ENCODE assay signal across 1 cellular context in the genomic region with DNA sequence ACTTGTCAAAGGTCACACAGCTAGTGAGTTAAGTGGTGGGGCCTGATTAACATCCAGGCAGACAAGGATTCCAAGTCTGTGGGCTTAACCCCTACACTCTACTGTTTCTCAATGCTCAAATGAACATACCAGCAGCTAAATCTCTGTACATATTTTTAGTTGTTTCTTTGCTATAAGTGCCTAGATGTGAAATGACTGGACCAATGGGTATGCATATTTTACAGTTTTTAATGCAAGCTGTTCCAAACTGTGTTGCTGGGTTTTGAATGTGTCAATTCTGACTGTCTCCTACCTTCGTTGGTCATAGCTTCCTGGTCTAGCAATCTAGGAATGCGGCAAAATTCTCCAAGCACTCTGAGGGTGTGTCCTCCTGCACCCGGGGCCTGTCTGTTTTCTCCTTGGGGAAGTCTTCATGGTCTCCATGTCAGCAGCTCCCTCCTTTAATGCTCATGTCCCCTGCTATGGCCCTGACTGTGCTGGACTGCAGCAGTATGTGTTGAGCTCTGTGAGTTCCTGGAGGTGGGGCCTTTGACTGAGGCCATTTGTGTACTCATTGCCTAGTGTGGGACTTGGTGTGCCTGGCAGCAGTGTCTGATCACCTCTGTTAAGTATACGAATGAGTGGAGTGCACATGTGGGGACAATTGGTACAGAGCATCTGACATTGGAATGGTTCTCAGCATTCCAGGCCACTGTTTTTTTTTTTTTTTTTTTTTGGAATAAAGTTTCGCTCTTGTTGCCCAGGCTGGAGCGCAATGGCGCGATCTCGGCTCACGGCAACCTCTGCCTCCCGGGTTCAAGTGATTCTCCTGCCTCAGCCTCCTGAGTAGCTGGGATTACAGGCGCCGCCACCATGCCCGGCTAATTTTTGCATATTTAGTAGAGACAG.
TF ChIP-seq lines count a peak whose summit lies in the region.

No MANE protein-coding gene starts in this region.

TF ChIP-seq in HepG2, 621 proteins besides CTCF, POLR2A, EP300 and RAD21 (continues in another document):
- TF ChIP-seq, protein P1, sequence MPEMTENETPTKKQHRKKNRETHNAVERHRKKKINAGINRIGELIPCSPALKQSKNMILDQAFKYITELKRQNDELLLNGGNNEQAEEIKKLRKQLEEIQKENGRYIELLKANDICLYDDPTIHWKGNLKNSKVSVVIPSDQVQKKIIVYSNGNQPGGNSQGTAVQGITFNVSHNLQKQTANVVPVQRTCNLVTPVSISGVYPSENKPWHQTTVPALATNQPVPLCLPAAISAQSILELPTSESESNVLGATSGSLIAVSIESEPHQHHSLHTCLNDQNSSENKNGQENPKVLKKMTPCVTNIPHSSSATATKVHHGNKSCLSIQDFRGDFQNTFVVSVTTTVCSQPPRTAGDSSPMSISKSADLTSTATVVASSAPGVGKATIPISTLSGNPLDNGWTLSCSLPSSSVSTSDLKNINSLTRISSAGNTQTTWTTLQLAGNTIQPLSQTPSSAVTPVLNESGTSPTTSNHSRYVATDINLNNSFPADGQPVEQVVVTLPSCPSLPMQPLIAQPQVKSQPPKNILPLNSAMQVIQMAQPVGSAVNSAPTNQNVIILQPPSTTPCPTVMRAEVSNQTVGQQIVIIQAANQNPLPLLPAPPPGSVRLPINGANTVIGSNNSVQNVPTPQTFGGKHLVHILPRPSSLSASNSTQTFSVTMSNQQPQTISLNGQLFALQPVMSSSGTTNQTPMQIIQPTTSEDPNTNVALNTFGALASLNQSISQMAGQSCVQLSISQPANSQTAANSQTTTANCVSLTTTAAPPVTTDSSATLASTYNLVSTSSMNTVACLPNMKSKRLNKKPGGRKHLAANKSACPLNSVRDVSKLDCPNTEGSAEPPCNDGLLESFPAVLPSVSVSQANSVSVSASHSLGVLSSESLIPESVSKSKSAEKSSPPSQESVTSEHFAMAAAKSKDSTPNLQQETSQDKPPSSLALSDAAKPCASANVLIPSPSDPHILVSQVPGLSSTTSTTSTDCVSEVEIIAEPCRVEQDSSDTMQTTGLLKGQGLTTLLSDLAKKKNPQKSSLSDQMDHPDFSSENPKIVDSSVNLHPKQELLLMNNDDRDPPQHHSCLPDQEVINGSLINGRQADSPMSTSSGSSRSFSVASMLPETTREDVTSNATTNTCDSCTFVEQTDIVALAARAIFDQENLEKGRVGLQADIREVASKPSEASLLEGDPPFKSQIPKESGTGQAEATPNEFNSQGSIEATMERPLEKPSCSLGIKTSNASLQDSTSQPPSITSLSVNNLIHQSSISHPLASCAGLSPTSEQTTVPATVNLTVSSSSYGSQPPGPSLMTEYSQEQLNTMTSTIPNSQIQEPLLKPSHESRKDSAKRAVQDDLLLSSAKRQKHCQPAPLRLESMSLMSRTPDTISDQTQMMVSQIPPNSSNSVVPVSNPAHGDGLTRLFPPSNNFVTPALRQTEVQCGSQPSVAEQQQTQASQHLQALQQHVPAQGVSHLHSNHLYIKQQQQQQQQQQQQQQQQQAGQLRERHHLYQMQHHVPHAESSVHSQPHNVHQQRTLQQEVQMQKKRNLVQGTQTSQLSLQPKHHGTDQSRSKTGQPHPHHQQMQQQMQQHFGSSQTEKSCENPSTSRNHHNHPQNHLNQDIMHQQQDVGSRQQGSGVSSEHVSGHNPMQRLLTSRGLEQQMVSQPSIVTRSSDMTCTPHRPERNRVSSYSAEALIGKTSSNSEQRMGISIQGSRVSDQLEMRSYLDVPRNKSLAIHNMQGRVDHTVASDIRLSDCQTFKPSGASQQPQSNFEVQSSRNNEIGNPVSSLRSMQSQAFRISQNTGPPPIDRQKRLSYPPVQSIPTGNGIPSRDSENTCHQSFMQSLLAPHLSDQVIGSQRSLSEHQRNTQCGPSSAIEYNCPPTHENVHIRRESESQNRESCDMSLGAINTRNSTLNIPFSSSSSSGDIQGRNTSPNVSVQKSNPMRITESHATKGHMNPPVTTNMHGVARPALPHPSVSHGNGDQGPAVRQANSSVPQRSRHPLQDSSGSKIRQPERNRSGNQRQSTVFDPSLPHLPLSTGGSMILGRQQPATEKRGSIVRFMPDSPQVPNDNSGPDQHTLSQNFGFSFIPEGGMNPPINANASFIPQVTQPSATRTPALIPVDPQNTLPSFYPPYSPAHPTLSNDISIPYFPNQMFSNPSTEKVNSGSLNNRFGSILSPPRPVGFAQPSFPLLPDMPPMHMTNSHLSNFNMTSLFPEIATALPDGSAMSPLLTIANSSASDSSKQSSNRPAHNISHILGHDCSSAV (CRISPR knock-in tag; IDR thresholded peaks at IDR 0.05; ENCODE audit: borderline replicate concordance) = no peak
- TF ChIP-seq U2AF2 (IDR thresholded peaks at IDR 0.05; ENCODE audit: low read depth, low read length) = no peak
- TF ChIP-seq, protein P2, sequence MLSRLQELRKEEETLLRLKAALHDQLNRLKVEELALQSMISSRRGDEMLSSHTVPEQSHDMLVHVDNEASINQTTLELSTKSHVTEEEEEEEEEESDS (CRISPR knock-in tag; IDR thresholded peaks at IDR 0.05; ENCODE audit: borderline replicate concordance) = no peak
- TF ChIP-seq FOSL2 (CRISPR knock-in tag; IDR thresholded peaks at IDR 0.05) = no peak
- TF ChIP-seq, protein P3, sequence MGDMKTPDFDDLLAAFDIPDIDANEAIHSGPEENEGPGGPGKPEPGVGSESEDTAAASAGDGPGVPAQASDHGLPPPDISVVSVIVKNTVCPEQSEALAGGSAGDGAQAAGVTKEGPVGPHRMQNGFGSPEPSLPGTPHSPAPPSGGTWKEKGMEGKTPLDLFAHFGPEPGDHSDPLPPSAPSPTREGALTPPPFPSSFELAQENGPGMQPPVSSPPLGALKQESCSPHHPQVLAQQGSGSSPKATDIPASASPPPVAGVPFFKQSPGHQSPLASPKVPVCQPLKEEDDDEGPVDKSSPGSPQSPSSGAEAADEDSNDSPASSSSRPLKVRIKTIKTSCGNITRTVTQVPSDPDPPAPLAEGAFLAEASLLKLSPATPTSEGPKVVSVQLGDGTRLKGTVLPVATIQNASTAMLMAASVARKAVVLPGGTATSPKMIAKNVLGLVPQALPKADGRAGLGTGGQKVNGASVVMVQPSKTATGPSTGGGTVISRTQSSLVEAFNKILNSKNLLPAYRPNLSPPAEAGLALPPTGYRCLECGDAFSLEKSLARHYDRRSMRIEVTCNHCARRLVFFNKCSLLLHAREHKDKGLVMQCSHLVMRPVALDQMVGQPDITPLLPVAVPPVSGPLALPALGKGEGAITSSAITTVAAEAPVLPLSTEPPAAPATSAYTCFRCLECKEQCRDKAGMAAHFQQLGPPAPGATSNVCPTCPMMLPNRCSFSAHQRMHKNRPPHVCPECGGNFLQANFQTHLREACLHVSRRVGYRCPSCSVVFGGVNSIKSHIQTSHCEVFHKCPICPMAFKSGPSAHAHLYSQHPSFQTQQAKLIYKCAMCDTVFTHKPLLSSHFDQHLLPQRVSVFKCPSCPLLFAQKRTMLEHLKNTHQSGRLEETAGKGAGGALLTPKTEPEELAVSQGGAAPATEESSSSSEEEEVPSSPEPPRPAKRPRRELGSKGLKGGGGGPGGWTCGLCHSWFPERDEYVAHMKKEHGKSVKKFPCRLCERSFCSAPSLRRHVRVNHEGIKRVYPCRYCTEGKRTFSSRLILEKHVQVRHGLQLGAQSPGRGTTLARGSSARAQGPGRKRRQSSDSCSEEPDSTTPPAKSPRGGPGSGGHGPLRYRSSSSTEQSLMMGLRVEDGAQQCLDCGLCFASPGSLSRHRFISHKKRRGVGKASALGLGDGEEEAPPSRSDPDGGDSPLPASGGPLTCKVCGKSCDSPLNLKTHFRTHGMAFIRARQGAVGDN (CRISPR knock-in tag; IDR thresholded peaks at IDR 0.05) = peak; percentile 26
- TF ChIP-seq ZNF121 (CRISPR knock-in tag; IDR thresholded peaks at IDR 0.05) = peak; percentile 42; the same call in 1 of the 2 replicates
- peak; percentile 7; the same call in 1 of the 2 replicates for TF ChIP-seq RARA (CRISPR knock-in tag; IDR thresholded peaks at IDR 0.05)
- TF ChIP-seq TEAD3 (CRISPR knock-in tag; optimal IDR thresholded peaks at IDR 0.05; ENCODE audit: borderline replicate concordance) = peak; percentile 21
- TF ChIP-seq, protein P4, sequence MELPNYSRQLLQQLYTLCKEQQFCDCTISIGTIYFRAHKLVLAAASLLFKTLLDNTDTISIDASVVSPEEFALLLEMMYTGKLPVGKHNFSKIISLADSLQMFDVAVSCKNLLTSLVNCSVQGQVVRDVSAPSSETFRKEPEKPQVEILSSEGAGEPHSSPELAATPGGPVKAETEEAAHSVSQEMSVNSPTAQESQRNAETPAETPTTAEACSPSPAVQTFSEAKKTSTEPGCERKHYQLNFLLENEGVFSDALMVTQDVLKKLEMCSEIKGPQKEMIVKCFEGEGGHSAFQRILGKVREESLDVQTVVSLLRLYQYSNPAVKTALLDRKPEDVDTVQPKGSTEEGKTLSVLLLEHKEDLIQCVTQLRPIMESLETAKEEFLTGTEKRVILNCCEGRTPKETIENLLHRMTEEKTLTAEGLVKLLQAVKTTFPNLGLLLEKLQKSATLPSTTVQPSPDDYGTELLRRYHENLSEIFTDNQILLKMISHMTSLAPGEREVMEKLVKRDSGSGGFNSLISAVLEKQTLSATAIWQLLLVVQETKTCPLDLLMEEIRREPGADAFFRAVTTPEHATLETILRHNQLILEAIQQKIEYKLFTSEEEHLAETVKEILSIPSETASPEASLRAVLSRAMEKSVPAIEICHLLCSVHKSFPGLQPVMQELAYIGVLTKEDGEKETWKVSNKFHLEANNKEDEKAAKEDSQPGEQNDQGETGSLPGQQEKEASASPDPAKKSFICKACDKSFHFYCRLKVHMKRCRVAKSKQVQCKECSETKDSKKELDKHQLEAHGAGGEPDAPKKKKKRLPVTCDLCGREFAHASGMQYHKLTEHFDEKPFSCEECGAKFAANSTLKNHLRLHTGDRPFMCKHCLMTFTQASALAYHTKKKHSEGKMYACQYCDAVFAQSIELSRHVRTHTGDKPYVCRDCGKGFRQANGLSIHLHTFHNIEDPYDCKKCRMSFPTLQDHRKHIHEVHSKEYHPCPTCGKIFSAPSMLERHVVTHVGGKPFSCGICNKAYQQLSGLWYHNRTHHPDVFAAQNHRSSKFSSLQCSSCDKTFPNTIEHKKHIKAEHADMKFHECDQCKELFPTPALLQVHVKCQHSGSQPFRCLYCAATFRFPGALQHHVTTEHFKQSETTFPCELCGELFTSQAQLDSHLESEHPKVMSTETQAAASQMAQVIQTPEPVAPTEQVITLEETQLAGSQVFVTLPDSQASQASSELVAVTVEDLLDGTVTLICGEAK (IDR thresholded peaks at IDR 0.05) = peak; percentile 52
- TF ChIP-seq, protein P4 (CRISPR knock-in tag; IDR thresholded peaks at IDR 0.05) = peak; percentile 94; the same call in 1 of the 2 replicates
- TF ChIP-seq FOXP1 (IDR thresholded peaks at IDR 0.05) = no peak
- no peak for TF ChIP-seq FOXP1 (CRISPR knock-in tag; IDR thresholded peaks at IDR 0.05)
- TF ChIP-seq HNRNPH1 (optimal IDR thresholded peaks at IDR 0.05; ENCODE audit: low read depth, low read length) = no peak
- TF ChIP-seq RARG (CRISPR knock-in tag; IDR thresholded peaks at IDR 0.05; ENCODE audit: low read depth) = no peak
- no peak for TF ChIP-seq HOXA9 (CRISPR knock-in tag; IDR thresholded peaks at IDR 0.05; ENCODE audit: borderline replicate concordance)
- TF ChIP-seq ZNF224 (CRISPR knock-in tag; IDR thresholded peaks at IDR 0.05) = no peak
- TF ChIP-seq HNF4G (IDR thresholded peaks at IDR 0.05; ENCODE audit: borderline replicate concordance, low read depth, low read length) = no peak
- TF ChIP-seq HNF4G (CRISPR knock-in tag; IDR thresholded peaks at IDR 0.05; ENCODE audit: borderline replicate concordance, low read depth) = no peak
- no peak for TF ChIP-seq ZNF251 (CRISPR knock-in tag; IDR thresholded peaks at IDR 0.05)
- no peak for TF ChIP-seq NCOA1 (CRISPR knock-in tag; IDR thresholded peaks at IDR 0.05)
- TF ChIP-seq NPAS2 (CRISPR knock-in tag; IDR thresholded peaks at IDR 0.05; ENCODE audit: borderline replicate concordance) = no peak
- peak; percentile 52; the same call in 1 of the 2 replicates for TF ChIP-seq ZNF605 (CRISPR knock-in tag; IDR thresholded peaks at IDR 0.05)
- TF ChIP-seq SYNCRIP (IDR thresholded peaks at IDR 0.05; ENCODE audit: insufficient read depth, low read depth, low read length) = no peak
- no peak for TF ChIP-seq BCL6 (CRISPR knock-in tag; IDR thresholded peaks at IDR 0.05)
- no peak for TF ChIP-seq ZNF768 (CRISPR knock-in tag; IDR thresholded peaks at IDR 0.05)
- 0 out of 2 replicates have a peak, but pooled peaks have one; percentile 10 for TF ChIP-seq ZNF331 (CRISPR knock-in tag; IDR thresholded peaks at IDR 0.05)
- no peak for TF ChIP-seq ETV6 (CRISPR knock-in tag; conservative IDR thresholded peaks at IDR 0.05)
- TF ChIP-seq SMAD3 (CRISPR knock-in tag; IDR thresholded peaks at IDR 0.05) = no peak
- no peak for TF ChIP-seq ZNF230 (CRISPR knock-in tag; IDR thresholded peaks at IDR 0.05)
- no peak for TF ChIP-seq ZNF550 (CRISPR knock-in tag; IDR thresholded peaks at IDR 0.05; ENCODE audit: borderline replicate concordance)
- no peak for TF ChIP-seq KMT2B (CRISPR knock-in tag; IDR thresholded peaks at IDR 0.05)
- no peak for TF ChIP-seq ZNF546 (CRISPR knock-in tag; conservative IDR thresholded peaks at IDR 0.05)
- TF ChIP-seq, protein P5, sequence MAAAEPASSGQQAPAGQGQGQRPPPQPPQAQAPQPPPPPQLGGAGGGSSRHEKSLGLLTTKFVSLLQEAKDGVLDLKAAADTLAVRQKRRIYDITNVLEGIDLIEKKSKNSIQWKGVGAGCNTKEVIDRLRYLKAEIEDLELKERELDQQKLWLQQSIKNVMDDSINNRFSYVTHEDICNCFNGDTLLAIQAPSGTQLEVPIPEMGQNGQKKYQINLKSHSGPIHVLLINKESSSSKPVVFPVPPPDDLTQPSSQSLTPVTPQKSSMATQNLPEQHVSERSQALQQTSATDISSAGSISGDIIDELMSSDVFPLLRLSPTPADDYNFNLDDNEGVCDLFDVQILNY (CRISPR knock-in tag; conservative IDR thresholded peaks at IDR 0.05) = no peak
- 0 out of 2 replicates have a peak, but pooled peaks have one; percentile 31 for TF ChIP-seq ELF3 (CRISPR knock-in tag; IDR thresholded peaks at IDR 0.05)
